In genomic region chr19:1825909-1826556, GRCh38 we compare ENCODE assay signal across 1 cellular context.
TF ChIP-seq lines count a peak whose summit lies in the region.

No MANE protein-coding gene starts in this region.

TF ChIP-seq in K562, 482 proteins besides CTCF, POLR2A, EP300 and RAD21 (continued from another document and continues in another):
- TF ChIP-seq JUN (IDR thresholded peaks at IDR 0.05; ENCODE audit: borderline replicate concordance, low read depth, low read length) (no peak), JUN (CRISPR knock-in tag; IDR thresholded peaks at IDR 0.05; ENCODE audit: borderline replicate concordance) (no peak), CXXC5 (CRISPR knock-in tag; IDR thresholded peaks at IDR 0.05) (peak; percentile 7; the same call in 1 of the 2 replicates), TCF15 (CRISPR knock-in tag; IDR thresholded peaks at IDR 0.05) (no peak), RBM22 (IDR thresholded peaks at IDR 0.05; ENCODE audit: low read depth, low read length, poor library complexity, severe bottlenecking) (no peak), MCM7 (IDR thresholded peaks at IDR 0.05) (no peak), ZNF830 (CRISPR knock-in tag; IDR thresholded peaks at IDR 0.05) (no peak), ZNF707 (CRISPR knock-in tag; conservative IDR thresholded peaks at IDR 0.05) (no peak), ZNF41 (CRISPR knock-in tag; conservative IDR thresholded peaks at IDR 0.05) (no peak), GABPB1 (CRISPR knock-in tag; IDR thresholded peaks at IDR 0.05) (peak; percentile 65), ZNF217 (CRISPR knock-in tag; IDR thresholded peaks at IDR 0.05) (no peak), ZNF561 (CRISPR knock-in tag; conservative IDR thresholded peaks at IDR 0.05) (no peak), ZC3H8 (IDR thresholded peaks at IDR 0.05) (no peak), MAFG (tag; conservative IDR thresholded peaks at IDR 0.05) (no peak), SMARCE1 (IDR thresholded peaks at IDR 0.05) (peak; percentile 43), ZNF407 (IDR thresholded peaks at IDR 0.05; ENCODE audit: low read depth) (no peak), HDAC2 (IDR thresholded peaks at IDR 0.05) (no peak), POLR3G (IDR thresholded peaks at IDR 0.05; ENCODE audit: extremely low read depth, insufficient read length, insufficient replicate concordance) (no peak), ZNF398 (CRISPR knock-in tag; IDR thresholded peaks at IDR 0.05) (no peak), ZEB2 (IDR thresholded peaks at IDR 0.05) (no peak), SIRT6 (IDR thresholded peaks at IDR 0.05; ENCODE audit: low read depth, low read length) (no peak), ZFP36 (IDR thresholded peaks at IDR 0.05; ENCODE audit: low read depth, low read length, partially characterized antibody) (no peak), XRCC5 (IDR thresholded peaks at IDR 0.05; ENCODE audit: low read depth, low read length) (peak; percentile 52; the same call in 1 of the 2 replicates), KDM1A (IDR thresholded peaks at IDR 0.05) (no peak), CHD7 (IDR thresholded peaks at IDR 0.05; ENCODE audit: low read depth, low read length) (no peak)
- TF ChIP-seq, protein P1, sequence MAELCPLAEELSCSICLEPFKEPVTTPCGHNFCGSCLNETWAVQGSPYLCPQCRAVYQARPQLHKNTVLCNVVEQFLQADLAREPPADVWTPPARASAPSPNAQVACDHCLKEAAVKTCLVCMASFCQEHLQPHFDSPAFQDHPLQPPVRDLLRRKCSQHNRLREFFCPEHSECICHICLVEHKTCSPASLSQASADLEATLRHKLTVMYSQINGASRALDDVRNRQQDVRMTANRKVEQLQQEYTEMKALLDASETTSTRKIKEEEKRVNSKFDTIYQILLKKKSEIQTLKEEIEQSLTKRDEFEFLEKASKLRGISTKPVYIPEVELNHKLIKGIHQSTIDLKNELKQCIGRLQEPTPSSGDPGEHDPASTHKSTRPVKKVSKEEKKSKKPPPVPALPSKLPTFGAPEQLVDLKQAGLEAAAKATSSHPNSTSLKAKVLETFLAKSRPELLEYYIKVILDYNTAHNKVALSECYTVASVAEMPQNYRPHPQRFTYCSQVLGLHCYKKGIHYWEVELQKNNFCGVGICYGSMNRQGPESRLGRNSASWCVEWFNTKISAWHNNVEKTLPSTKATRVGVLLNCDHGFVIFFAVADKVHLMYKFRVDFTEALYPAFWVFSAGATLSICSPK (IDR thresholded peaks at IDR 0.05; ENCODE audit: borderline replicate concordance) = no peak; the same call in 1 of the 2 replicates
